15 cellular contexts compared by ENCODE assay signal in genomic region chr12:21939435-21939834, GRCh38. TPM values are rescaled to one million over a fixed set of nuclear protein-coding genes. Genes with fewer than 3 reads are reported as not detected.
DNase-seq lines count a peak whose midpoint lies in the region; ATAC-seq and TF ChIP-seq lines count a peak whose summit lies in the region.
"Had no signal": no experiment of that assay in that cellular context is flagged by ENCODE, and none has a peak within 500 bp of the region (broad histone marks: within the 10 kb centered on the region; RNA-seq: fewer than 3 reads in every experiment).

No MANE protein-coding gene starts in this region.

- no peak for TF ChIP-seq EP300 in sigmoid colon (IDR thresholded peaks at IDR 0.05)

- H3K27me3 ChIP-seq in dorsolateral prefrontal cortex (peaks cover 0 to 60% (median 23%) of the 10 kb centered on the region in 45 donors), sigmoid colon (no peaks in the 10 kb centered on the region)
- H3K27me3 ChIP-seq: body of pancreas, right lobe of liver had no signal

- H3K4me3 ChIP-seq in dorsolateral prefrontal cortex, result peak overlapping the region in 39 of 59 donors; percentile 2 to 69 (median 59)
- peak overlapping the region; percentile 1 to 61 (median 59) for H3K4me3 ChIP-seq in sigmoid colon
- H3K4me3 ChIP-seq: body of pancreas had no signal

- CTCF ChIA-PET in HEK293T (lab: Yijun Ruan, JAX), result no interaction called here

- POLR2A ChIA-PET in HEK293T (lab: Yijun Ruan, JAX), result no interaction called here

- DNase-seq in HEK293T (ENCODE audit: extremely low spot score) (peak; percentile 15), dorsolateral prefrontal cortex (no peak), inferior parietal cortex (ENCODE audit: extremely low spot score) (peak; percentile 8), sigmoid colon (no peak), SKM-1 (lab: John Stamatoyannopoulos, UW; ENCODE audit: unreplicated experiment) (no peak), GF-D8 (lab: John Stamatoyannopoulos, UW) (no peak)
- DNase-seq: activated CD4-positive, CD25-positive, alpha-beta regulatory T cell; activated CD8-positive, alpha-beta memory T cell treated with anti-CD3 and anti-CD28 coated beads, Interleukin-2, amount 10 ng/mL, durations not matched to agents 7 days and 5 days; PC-3; right lobe of liver had no signal

- TF ChIP-seq POLR2A in sigmoid colon (IDR thresholded peaks at IDR 0.05), result peak in 1 of 2 donors; percentile 26

- H3K4me1 ChIP-seq in sigmoid colon, result peaks cover 0 to 17% (median 14%) of the 10 kb centered on the region in 4 donors
- H3K4me1 ChIP-seq: body of pancreas had no signal

- H3K27ac ChIP-seq in dorsolateral prefrontal cortex (peak overlapping the region in 24 of 59 donors; percentile 0 to 87 (median 47)), sigmoid colon (peak overlapping the region; percentile 81 to 89 (median 86))

- peaks cover 0 to 13% (median 0%) of the 10 kb centered on the region in 4 donors for H3K36me3 ChIP-seq in sigmoid colon
- H3K36me3 ChIP-seq: right lobe of liver had no signal

- TF ChIP-seq CTCF in dorsolateral prefrontal cortex (IDR thresholded peaks at IDR 0.05 in 54 of 56, conservative IDR thresholded peaks at IDR 0.05 in 2 of 56; ENCODE audit: low read depth in 1 of 56, partially characterized antibody in 56 of 56) (no peak), sigmoid colon (IDR thresholded peaks at IDR 0.05) (no peak)

- no peaks in the 10 kb centered on the region for H3K9me3 ChIP-seq in sigmoid colon
- H3K9me3 ChIP-seq: body of pancreas, right lobe of liver had no signal

- intact Hi-C loops in dorsolateral prefrontal cortex (cut with DNase I), result no loop called here
- intact Hi-C loops in sigmoid colon (cut with DNase I), result loop anchor here (10.0 kb wide), 1 partner anchor 45 kb away; no protein-coding TSS in a partner anchor

- no peak for ATAC-seq in GM21619 (IDR thresholded peaks at IDR 0.05; ENCODE audit: unreplicated experiment)
- no peak for ATAC-seq in GM21423 (IDR thresholded peaks at IDR 0.05; ENCODE audit: unreplicated experiment)
- ATAC-seq: activated CD8-positive, alpha-beta memory T cell treated with anti-CD3 and anti-CD28 coated beads, Interleukin-2, amount 10 ng/mL, durations not matched to agents 7 days and 5 days; body of pancreas; PC-3; right lobe of liver; stimulated activated memory B cell treated with anti-CD40 and anti-IgM and Interleukin-4, amounts not matched to agents 10 μg/mL and 1 μg/mL and 100 μg/mL, for 72 hours had no signal

- WGBS in sigmoid colon, 2 donors, result 73 to 84% methylated on average over 4 of the region's 4 CpGs

TF ChIP-seq in HEK293T, 16 proteins besides CTCF, POLR2A, EP300 and RAD21:
- TF ChIP-seq SP1 (IDR thresholded peaks at IDR 0.05), result no peak
- no peak for TF ChIP-seq ZNF384 (IDR thresholded peaks at IDR 0.05)
- no peak for TF ChIP-seq L3MBTL2 (conservative IDR thresholded peaks at IDR 0.05)
- no peak for TF ChIP-seq SUZ12 (IDR thresholded peaks at IDR 0.05)
- no peak for TF ChIP-seq BHLHE40 (IDR thresholded peaks at IDR 0.05; ENCODE audit: borderline replicate concordance)
- no peak for TF ChIP-seq FOXK2 (IDR thresholded peaks at IDR 0.05)

RNA-seq across cellular contexts. Expression of gene ABCC9, which starts 1.8 kb away (rescaled TPM):
- total RNA-seq in dorsolateral prefrontal cortex, result 10 to 100 TPM in 119 of 120 experiments, 1 to 10 TPM in 1; 9.7 to 50.2 (median 22.3) TPM
- total RNA-seq in sigmoid colon, result 10 to 100 TPM; 28.2 to 39.2 (median 34.0) TPM
- 1 to 10 TPM in 2 of 3 donors, under 1 TPM in 1; 0.23 to 6.0 (median 2.4) TPM for polyA plus RNA-seq in sigmoid colon
- total RNA-seq: G401 had no signal

Comparison
In these comparisons a context has a peak if more than half of its experiments do, and no peak if none do; other contexts are left out.
1. DNase-seq: peak in HEK293T (single experiment) and inferior parietal cortex (single experiment); none in dorsolateral prefrontal cortex (0 of 10), sigmoid colon (single experiment), SKM-1 (single experiment) and GF-D8 (single experiment).